18 cellular contexts compared by ENCODE assay signal in genomic region chr18:22191986-22192385, GRCh38. TPM values are rescaled to one million over a fixed set of nuclear protein-coding genes. Genes with fewer than 3 reads are reported as not detected.
DNase-seq lines count a peak whose midpoint lies in the region; TF ChIP-seq lines count a peak whose summit lies in the region.
"Had no signal": no experiment of that assay in that cellular context is flagged by ENCODE, and none has a peak within 500 bp of the region (broad histone marks: within the 10 kb centered on the region; RNA-seq: fewer than 3 reads in every experiment).

No MANE protein-coding gene starts in this region.

- peak overlapping the region in 1 of 4 donors; percentile 10 for H3K4me3 ChIP-seq in esophagus muscularis mucosa
- H3K4me3 ChIP-seq in mucosa of stomach (ENCODE audit: low read length) = no peak overlapping the region
- H3K4me3 ChIP-seq in transverse colon = no peak overlapping the region
- H3K4me3 ChIP-seq: mucosa of descending colon, tibial nerve had no signal

- H3K27me3 ChIP-seq in esophagus muscularis mucosa (no peaks in the 10 kb centered on the region), mucosa of stomach (ENCODE audit: control insufficient read depth, insufficient read depth, low read length) (no peaks in the 10 kb centered on the region), transverse colon (no peaks in the 10 kb centered on the region)

- H3K27ac ChIP-seq in esophagus muscularis mucosa (replicated peaks in 1 of 4) (peak overlapping the region; percentile 50 to 79 (median 72)), transverse colon (peak overlapping the region; percentile 77 to 82 (median 80))
- H3K27ac ChIP-seq: 22Rv1, tibial nerve had no signal

- DNase-seq in DMS 273 (lab: John Stamatoyannopoulos, UW; ENCODE audit: unreplicated experiment) = peak; percentile 44
- no peak for DNase-seq in DMS 273 treated with DMSO at 0.1 percent for 48 hours (lab: John Stamatoyannopoulos, UW)
- DNase-seq in esophagus muscularis mucosa (ENCODE audit: extremely low spot score) = no peak
- no peak for DNase-seq in transverse colon
- DNase-seq in activated CD4-positive, alpha-beta T cell treated with anti-CD3 and anti-CD28 coated beads for 1 hour = no peak
- no peak for DNase-seq in foreskin melanocyte
- DNase-seq in NCI-H2107 (lab: John Stamatoyannopoulos, UW) = no peak
- DNase-seq: activated CD4-positive, alpha-beta T cell treated with anti-CD3 and anti-CD28 coated beads for 48 hours; activated CD8-positive, alpha-beta memory T cell treated with anti-CD3 and anti-CD28 coated beads, Interleukin-2, amount 50 U/mL, for 48 hours; activated effector memory CD4-positive, alpha-beta T cell treated with anti-CD3 and anti-CD28 coated beads, Interleukin-2, amount 50 U/mL, for 16 hours; amniotic stem cell; GDM1; mucosa of descending colon; NCI-H1105 treated with DMSO at 0.1 percent for 48 hours; NCI-H510A treated with DMSO at 0.1 percent for 48 hours had no signal

- TF ChIP-seq POLR2A in esophagus muscularis mucosa (IDR thresholded peaks at IDR 0.05; ENCODE audit: low read depth) (no peak), transverse colon (IDR thresholded peaks at IDR 0.05) (no peak)

- no peak for TF ChIP-seq CTCF in esophagus muscularis mucosa (IDR thresholded peaks at IDR 0.05)
- TF ChIP-seq CTCF in transverse colon (IDR thresholded peaks at IDR 0.05) = no peak

- H3K36me3 ChIP-seq in esophagus muscularis mucosa (peaks cover 0 to 8% (median 0%) of the 10 kb centered on the region in 4 donors), mucosa of stomach (ENCODE audit: control insufficient read depth, insufficient read depth, low read length) (no peaks in the 10 kb centered on the region), transverse colon (no peaks in the 10 kb centered on the region)
- H3K36me3 ChIP-seq: tibial nerve had no signal

- no peaks in the 10 kb centered on the region for H3K9me3 ChIP-seq in esophagus muscularis mucosa
- H3K9me3 ChIP-seq in mucosa of stomach (ENCODE audit: control insufficient read depth, low read length) = no peaks in the 10 kb centered on the region
- H3K9me3 ChIP-seq in transverse colon = no peaks in the 10 kb centered on the region
- H3K9me3 ChIP-seq: mucosa of descending colon, tibial nerve had no signal

- in situ Hi-C loops in transverse colon (cut with MboI; ENCODE audit: low pct_ligation_motif_present in 1 of 4, low pct_unique_long_range_greater_than_20kb in 1 of 4, low sequenced_read_pairs in 3 of 4) = no loop called here

- TF ChIP-seq EP300 in esophagus muscularis mucosa (IDR thresholded peaks at IDR 0.05) = no peak
- no peak for TF ChIP-seq EP300 in transverse colon (IDR thresholded peaks at IDR 0.05; ENCODE audit: low read depth)

- 57% methylated on average over 5 of the region's 5 CpGs for WGBS in esophagus muscularis mucosa
- 38 to 63% methylated on average over 2 to 5 of the region's 5 CpGs for WGBS in transverse colon (ENCODE audit: low coverage in 1 of 2), 2 donors

- peak overlapping the region; percentile 45 for H3K9ac ChIP-seq in mucosa of stomach (ENCODE audit: low read length)

- intact Hi-C loops in esophagus muscularis mucosa (cut with DNase I) (no loop called here), transverse colon (cut with DNase I; ENCODE audit: low total_unique reads) (no loop called here)

- H3K4me1 ChIP-seq in esophagus muscularis mucosa (peaks cover 26 to 57% (median 38%) of the 10 kb centered on the region in 4 donors), mucosa of stomach (ENCODE audit: control insufficient read depth, insufficient read depth, low read length) (peaks cover 74% of the 10 kb centered on the region), transverse colon (peaks cover 6 to 75% (median 54%) of the 10 kb centered on the region in 4 donors)
- H3K4me1 ChIP-seq: tibial nerve had no signal

RNA-seq across cellular contexts. Expression of gene GATA6, which starts 22.6 kb away (rescaled TPM):
- total RNA-seq in esophagus muscularis mucosa = 10 to 100 TPM in 2 of 4 donors, 1 to 10 TPM in 2; 6.6 to 35.5 (median 12.5) TPM
- 100 to 1,000 TPM in 1 of 4 donors, 10 to 100 TPM in 3; 49.7 to 223 (median 65.7) TPM for total RNA-seq in transverse colon
